ENCODE assay signal across 26 cellular contexts in the genomic region with DNA sequence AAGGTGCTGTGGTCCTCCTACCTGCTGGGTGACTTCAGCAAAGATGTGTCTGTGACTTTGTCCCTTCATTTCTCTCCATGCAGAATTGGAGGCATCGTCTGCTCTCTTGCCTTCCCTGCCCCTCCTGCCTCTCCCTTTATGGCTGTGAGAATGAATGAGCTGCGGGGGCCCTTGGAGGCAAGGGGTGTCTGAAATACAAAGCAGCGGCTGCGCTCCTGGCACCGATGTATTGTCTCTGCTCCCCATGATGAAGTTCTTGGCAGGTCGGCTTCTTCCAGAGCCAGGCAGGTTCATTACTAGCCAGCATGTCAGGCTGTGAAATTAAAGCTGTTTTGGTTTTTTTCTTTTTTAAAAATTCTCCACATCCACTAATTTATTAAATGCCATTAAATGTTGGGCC.
DNase-seq lines count a peak whose midpoint lies in the region; ATAC-seq, FAIRE-seq and TF ChIP-seq lines count a peak whose summit lies in the region.
"Had no signal": no experiment of that assay in that cellular context is flagged by ENCODE, and none has a peak within 500 bp of the region (broad histone marks: within the 10 kb centered on the region; RNA-seq: fewer than 3 reads in every experiment).

No MANE protein-coding gene starts in this region.

- H3K27ac ChIP-seq in left ventricle myocardium inferior (replicated peaks) (peak overlapping the region; percentile 46), right atrium auricular region (peak overlapping the region in 1 of 2 donors; percentile 79), H1 (ENCODE audit: low read depth, low read length) (no peak overlapping the region), PC-9 (no peak overlapping the region), gastrocnemius medialis (no peak overlapping the region)
- H3K27ac ChIP-seq in CD4-positive, alpha-beta memory T cell (ENCODE audit: low read depth, low read length): no peak overlapping the region
- H3K27ac ChIP-seq: A549; BLaER1 treated with 17β-estradiol and CSF1 and Interleukin-3, amounts not matched to agents 10 nM and 100 nM; GM23248; HL-60 had no signal

- DNase-seq in left ventricle myocardium inferior (no peak), right atrium auricular region (ENCODE audit: low spot score) (no peak), NCI-H1092 (lab: John Stamatoyannopoulos, UW) (peak; percentile 28), H1 (ENCODE audit: low read depth in 1 of 2, low spot score in 2 of 2) (no peak), PC-9 (no peak), gastrocnemius medialis (no peak)
- DNase-seq in CD4-positive, alpha-beta memory T cell: no peak
- DNase-seq: AML-193; CD4-positive, alpha-beta T cell; COR-L47; DMS53; GM23248; NCI-H1105; NCI-H146; NCI-H1930; NCI-H2107; NCI-H524; NCI-H748 treated with DMSO at 0.1 percent for 48 hours; NK-92 treated with Interleukin-12 subunit alpha and Interleukin-12 subunit beta, amount 100 ng/mL, for 24 hours; PC-3 had no signal

- H2BK12ac ChIP-seq in H1 (ENCODE audit: low read depth, low read length): no peak overlapping the region

- TF ChIP-seq RAD21 in H1 (IDR thresholded peaks at IDR 0.05 in 1 of 2, conservative IDR thresholded peaks at IDR 0.05 in 1 of 2; ENCODE audit: low read depth in 2 of 2, low read length in 2 of 2): no peak

- whole genome bisulfite sequencing in H1 (ENCODE audit: extremely low coverage in 1 of 2, insufficient coverage in 1 of 2, insufficient read length in 1 of 2, insufficient replicate concordance in 2 of 2, low coverage in 1 of 2, low lambda C conversion rate in 2 of 2, missing lambda C conversion rate in 1 of 2), 2 experiments: 48% methylated on average over 6 of the region's 6 CpGs; no CpG with 5 or more reads in 1 of the 2 experiments

- H2AFZ ChIP-seq in H1 (ENCODE audit: low read length) (no peak overlapping the region), PC-9 (no peak overlapping the region)
- H2AFZ ChIP-seq: GM23248 had no signal

- no peaks in the 10 kb centered on the region for H3K9me2 ChIP-seq in PC-9 (ENCODE audit: insufficient read depth)

- H4K8ac ChIP-seq in H1 (ENCODE audit: extremely low read depth, insufficient read depth, low read length): no peak overlapping the region

- no peak overlapping the region for H2BK120ac ChIP-seq in H1 (replicated peaks; ENCODE audit: low read depth, low read length)

- peak; percentile 28 for FAIRE-seq in H1 (lab: Jason Lieb, UNC)
- FAIRE-seq: A549, G401.6 had no signal

- no peak overlapping the region for H3K27ac Mint-ChIP-seq in CD4-positive, alpha-beta memory T cell
- H3K27ac Mint-ChIP-seq: CD4-positive, alpha-beta T cell had no signal

- H3F3A ChIP-seq in PC-9 (ENCODE audit: insufficient read depth, low read depth): peaks cover 8% of the 10 kb centered on the region; the same call in 1 of the 2 replicates

- H4K5ac ChIP-seq in H1 (ENCODE audit: insufficient read length, low read depth, low read length): no peak overlapping the region

- TF ChIP-seq CTCF in left ventricle myocardium inferior (IDR thresholded peaks at IDR 0.05; ENCODE audit: borderline replicate concordance): no peak
- TF ChIP-seq CTCF in right atrium auricular region (IDR thresholded peaks at IDR 0.05): no peak
- no peak for TF ChIP-seq CTCF in H1 (IDR thresholded peaks at IDR 0.05; ENCODE audit: control extremely low read depth in 1 of 3, insufficient read depth in 1 of 3, low read depth in 1 of 3, low read length in 3 of 3)
- no peak for TF ChIP-seq CTCF in PC-9 (conservative IDR thresholded peaks at IDR 0.05)
- no peak for TF ChIP-seq CTCF in gastrocnemius medialis (IDR thresholded peaks at IDR 0.05 in 4 of 5, conservative IDR thresholded peaks at IDR 0.05 in 1 of 5)

- no peak overlapping the region for H4K91ac ChIP-seq in H1 (replicated peaks; ENCODE audit: insufficient read length, low read length)

- ATAC-seq in gastrocnemius medialis: no peak
- ATAC-seq: A549, HCT116, PC-3, Right ventricle myocardium inferior had no signal

- peaks cover 85% of the 10 kb centered on the region for H3K4me1 ChIP-seq in left ventricle myocardium inferior
- peaks cover 0 to 41% of the 10 kb centered on the region in 2 donors for H3K4me1 ChIP-seq in right atrium auricular region
- H3K4me1 ChIP-seq in H1 (replicated peaks in 1 of 4; ENCODE audit: control insufficient read depth in 3 of 4, insufficient read depth in 4 of 4, low read length in 3 of 4): peaks cover 0 to 15% (median 6%) of the 10 kb centered on the region in 4 experiments
- H3K4me1 ChIP-seq in PC-9 (replicated peaks; ENCODE audit: insufficient read depth): peaks cover 14% of the 10 kb centered on the region
- H3K4me1 ChIP-seq in CD4-positive, alpha-beta memory T cell (ENCODE audit: insufficient read depth, low read length): no peaks in the 10 kb centered on the region
- peaks cover 8 to 9% of the 10 kb centered on the region in 2 donors for H3K4me1 ChIP-seq in gastrocnemius medialis

- H3K18ac ChIP-seq in H1 (ENCODE audit: extremely low read depth, low read length): no peak overlapping the region

- no peaks in the 10 kb centered on the region for H3K79me2 ChIP-seq in H1 (ENCODE audit: control insufficient read depth in 1 of 2, insufficient read depth in 2 of 2, low read length in 2 of 2)
- no peaks in the 10 kb centered on the region for H3K79me2 ChIP-seq in PC-9 (ENCODE audit: low read depth)

- H3K36me3 Mint-ChIP-seq in CD4-positive, alpha-beta memory T cell: no peaks in the 10 kb centered on the region

- CTCF ChIA-PET in H1 (lab: Charles Lee; ENCODE audit: partially characterized antibody): interaction anchor here (1.3 to 16.9 kb wide), 8 partner anchors 10 to 199 kb away, joined by 3 to 361 read pairs (median 6); no protein-coding TSS in a partner anchor
- CTCF ChIA-PET in PC-9 (lab: Charles Lee): interaction anchor here (0.6 kb wide), 1 partner anchor 230 kb away, joined by 3 read pairs; no protein-coding TSS in a partner anchor
- CTCF ChIA-PET in CD4-positive, alpha-beta memory T cell (lab: Charles Lee; ENCODE audit: partially characterized antibody): interaction anchor here (1.9 to 2.2 kb wide), 2 partner anchors 29 to 198 kb away, joined by 5 to 9 read pairs; no protein-coding TSS in a partner anchor

- TF ChIP-seq EP300 in H1 (IDR thresholded peaks at IDR 0.05; ENCODE audit: borderline replicate concordance in 1 of 2, low read depth in 2 of 2, low read length in 2 of 2): no peak

- H3K9ac ChIP-seq in H1 (replicated peaks in 1 of 4; ENCODE audit: extremely low read depth in 1 of 4, low read depth in 3 of 4, low read length in 3 of 4): no peak overlapping the region
- H3K9ac ChIP-seq: GM23248 had no signal

- POLR2A ChIA-PET in H1 (lab: Charles Lee; ENCODE audit: partially characterized antibody): interaction anchor here (2.3 kb wide), 1 partner anchor 64 kb away, joined by 5 read pairs; no protein-coding TSS in a partner anchor
- POLR2A ChIA-PET in PC-9 (lab: Charles Lee; ENCODE audit: unreplicated experiment): no interaction called here
- POLR2A ChIA-PET in CD4-positive, alpha-beta memory T cell (lab: Charles Lee; ENCODE audit: partially characterized antibody): no interaction called here

- H3K27me3 ChIP-seq in left ventricle myocardium inferior (ENCODE audit: low read depth) (no peaks in the 10 kb centered on the region), right atrium auricular region (no peaks in the 10 kb centered on the region), H1 (replicated peaks in 1 of 4; ENCODE audit: control insufficient read depth in 3 of 4, extremely low read depth in 1 of 4, insufficient read depth in 3 of 4, low read length in 3 of 4) (no peaks in the 10 kb centered on the region), PC-9 (ENCODE audit: insufficient read depth, low read depth) (peaks cover 18% of the 10 kb centered on the region; the same call in 1 of the 2 replicates), gastrocnemius medialis (no peaks in the 10 kb centered on the region)
- H3K27me3 ChIP-seq in CD4-positive, alpha-beta memory T cell (ENCODE audit: insufficient read depth, low read length): no peaks in the 10 kb centered on the region

- no peak overlapping the region for H3K23ac ChIP-seq in H1 (ENCODE audit: insufficient read length)

- H4K20me1 ChIP-seq in H1 (replicated peaks in 1 of 2; ENCODE audit: control insufficient read depth in 1 of 2, insufficient read depth in 2 of 2, low read length in 2 of 2): peaks cover 2 to 3% of the 10 kb centered on the region in 2 experiments
- no peaks in the 10 kb centered on the region; the same call in 1 of the 2 replicates for H4K20me1 ChIP-seq in PC-9 (ENCODE audit: insufficient read depth)

- H3K23me2 ChIP-seq in H1 (ENCODE audit: low read depth, low read length): no peaks in the 10 kb centered on the region

- no peak overlapping the region for H3K4me3 Mint-ChIP-seq in CD4-positive, alpha-beta memory T cell
- H3K4me3 Mint-ChIP-seq: CD4-positive, alpha-beta T cell had no signal

- H2BK15ac ChIP-seq in H1 (ENCODE audit: low read length): no peak overlapping the region

- in situ Hi-C loops in gastrocnemius medialis (cut with MboI; ENCODE audit: low sequenced_read_pairs in 4 of 4): loop anchor here (5.0 to 10.0 kb wide), 2 partner anchors 134 to 197 kb away; a partner anchor contains a TSS

- no peak overlapping the region for H2BK5ac ChIP-seq in H1 (ENCODE audit: low read depth, low read length)

- no peaks in the 10 kb centered on the region for H3K9me3 ChIP-seq in left ventricle myocardium inferior (replicated peaks)
- H3K9me3 ChIP-seq in right atrium auricular region: no peaks in the 10 kb centered on the region
- H3K9me3 ChIP-seq in H1 (ENCODE audit: insufficient read depth in 2 of 2, low read depth in 1 of 2, low read length in 1 of 2): no peaks in the 10 kb centered on the region
- H3K9me3 ChIP-seq in PC-9 (ENCODE audit: insufficient read depth, low read depth): no peaks in the 10 kb centered on the region
- H3K9me3 ChIP-seq in CD4-positive, alpha-beta memory T cell (ENCODE audit: control insufficient read depth in 1 of 2, low read length in 2 of 2): no peaks in the 10 kb centered on the region
- no peaks in the 10 kb centered on the region for H3K9me3 ChIP-seq in gastrocnemius medialis
- H3K9me3 ChIP-seq: A549; BLaER1 treated with 17β-estradiol and CSF1 and Interleukin-3, amounts not matched to agents 10 nM and 100 nM had no signal

- H3K56ac ChIP-seq in H1 (replicated peaks; ENCODE audit: insufficient read length, low read depth, low read length): no peak overlapping the region

- H3K4me3 ChIP-seq in left ventricle myocardium inferior (no peak overlapping the region), right atrium auricular region (no peak overlapping the region), H1 (ENCODE audit: extremely low read depth in 1 of 4, insufficient read depth in 2 of 4, low read depth in 3 of 4, low read length in 4 of 4) (no peak overlapping the region), PC-9 (no peak overlapping the region), gastrocnemius medialis (no peak overlapping the region)
- no peak overlapping the region for H3K4me3 ChIP-seq in CD4-positive, alpha-beta memory T cell (ENCODE audit: low read length in 2 of 2)
- H3K4me3 ChIP-seq: A549; BLaER1 treated with 17β-estradiol and CSF1 and Interleukin-3, amounts not matched to agents 10 nM and 100 nM; GM23248 had no signal

- no peak overlapping the region for H3K4ac ChIP-seq in H1 (replicated peaks; ENCODE audit: insufficient read length, low read depth, low read length)

- H3K9me3 Mint-ChIP-seq in CD4-positive, alpha-beta memory T cell: no peaks in the 10 kb centered on the region
- H3K9me3 Mint-ChIP-seq: CD4-positive, alpha-beta T cell had no signal

- no peaks in the 10 kb centered on the region for H3K79me1 ChIP-seq in H1 (ENCODE audit: low read depth, low read length)

- no TSS peak for BruUV-seq in PC-9 (replicated peaks; lab: Mats Ljungman, UMichigan)

- no peaks in the 10 kb centered on the region for H3K4me1 Mint-ChIP-seq in CD4-positive, alpha-beta memory T cell

- H3K14ac ChIP-seq in H1 (ENCODE audit: insufficient read length): no peak overlapping the region

- H3K4me2 ChIP-seq in H1 (ENCODE audit: insufficient read depth in 1 of 2, low read depth in 2 of 2, low read length in 2 of 2) (peak overlapping the region; percentile 17 to 23; a peak in 1 of 4 replicates), PC-9 (no peak overlapping the region)
- H3K4me2 ChIP-seq: A549 had no signal

- TF ChIP-seq POLR2A in H1 (IDR thresholded peaks at IDR 0.05; ENCODE audit: control extremely low read depth in 1 of 2, low read depth in 2 of 2, low read length in 2 of 2): no peak
- TF ChIP-seq POLR2A in gastrocnemius medialis (IDR thresholded peaks at IDR 0.05): no peak

- peaks cover 5 to 8% of the 10 kb centered on the region in 2 donors for H3K27me3 Mint-ChIP-seq in CD4-positive, alpha-beta memory T cell

- H3K36me3 ChIP-seq in left ventricle myocardium inferior: peaks cover 3% of the 10 kb centered on the region
- no peaks in the 10 kb centered on the region for H3K36me3 ChIP-seq in right atrium auricular region
- no peaks in the 10 kb centered on the region for H3K36me3 ChIP-seq in H1 (ENCODE audit: control insufficient read depth in 2 of 4, insufficient read depth in 4 of 4, low read length in 3 of 4)
- no peaks in the 10 kb centered on the region for H3K36me3 ChIP-seq in PC-9 (ENCODE audit: low read depth)
- H3K36me3 ChIP-seq in CD4-positive, alpha-beta memory T cell (ENCODE audit: insufficient read depth, low read length): no peaks in the 10 kb centered on the region
- no peaks in the 10 kb centered on the region for H3K36me3 ChIP-seq in gastrocnemius medialis
- H3K36me3 ChIP-seq: BLaER1 treated with 17β-estradiol and CSF1 and Interleukin-3, amounts not matched to agents 10 nM and 100 nM had no signal

- intact Hi-C loops in left ventricle myocardium inferior (cut with micrococcal nuclease): loop anchor here (5.0 to 10.0 kb wide), 3 partner anchors 67 to 194 kb away; a partner anchor contains a TSS
- intact Hi-C loops in PC-9 (cut with micrococcal nuclease; ENCODE audit: unreplicated experiment): no loop called here
- intact Hi-C loops in CD4-positive, alpha-beta memory T cell (cut with micrococcal nuclease): no loop called here
- intact Hi-C loops in gastrocnemius medialis (cut with DNase I; ENCODE audit: low total_unique reads): loop anchor here (5.0 kb wide), 1 partner anchor 39 kb away; no protein-coding TSS in a partner anchor

- no peak overlapping the region for H2AK5ac ChIP-seq in H1 (ENCODE audit: low read depth, low read length)

- no peak overlapping the region for H2BK20ac ChIP-seq in H1 (ENCODE audit: low read length)

Comparison
In these comparisons a context has a peak if more than half of its experiments do, and no peak if none do; other contexts are left out.
1. intact Hi-C loops: an anchor here in left ventricle myocardium inferior (5.0 to 10.0 kb wide) and gastrocnemius medialis (5.0 kb wide); none called in PC-9 and CD4-positive, alpha-beta memory T cell.